In the genomic region with DNA sequence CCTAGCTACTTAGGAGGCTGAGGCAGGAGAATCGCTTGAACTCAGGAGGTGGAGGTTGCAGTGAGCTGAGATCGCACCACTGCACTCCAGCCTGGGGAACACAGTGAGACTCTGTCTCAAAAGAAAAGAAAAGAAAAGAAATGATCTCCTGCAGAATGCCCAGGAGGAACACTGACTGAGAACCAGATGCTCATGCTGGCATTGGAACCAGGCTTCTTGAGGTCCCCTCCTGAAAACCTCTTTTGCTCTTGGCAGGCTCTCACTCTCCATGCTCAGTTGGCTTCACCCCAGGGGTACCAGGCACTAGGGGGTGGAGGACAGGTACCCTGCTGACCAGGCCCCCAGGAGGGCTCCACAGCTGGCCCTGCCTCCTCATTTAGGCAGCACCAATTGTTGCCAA, we compare ENCODE assay signal across 1 cellular context.
TF ChIP-seq lines count a peak whose summit lies in the region.

No MANE protein-coding gene starts in this region.

TF ChIP-seq in K562, 482 proteins besides CTCF, POLR2A, EP300 and RAD21:
- TF ChIP-seq, protein P1, sequence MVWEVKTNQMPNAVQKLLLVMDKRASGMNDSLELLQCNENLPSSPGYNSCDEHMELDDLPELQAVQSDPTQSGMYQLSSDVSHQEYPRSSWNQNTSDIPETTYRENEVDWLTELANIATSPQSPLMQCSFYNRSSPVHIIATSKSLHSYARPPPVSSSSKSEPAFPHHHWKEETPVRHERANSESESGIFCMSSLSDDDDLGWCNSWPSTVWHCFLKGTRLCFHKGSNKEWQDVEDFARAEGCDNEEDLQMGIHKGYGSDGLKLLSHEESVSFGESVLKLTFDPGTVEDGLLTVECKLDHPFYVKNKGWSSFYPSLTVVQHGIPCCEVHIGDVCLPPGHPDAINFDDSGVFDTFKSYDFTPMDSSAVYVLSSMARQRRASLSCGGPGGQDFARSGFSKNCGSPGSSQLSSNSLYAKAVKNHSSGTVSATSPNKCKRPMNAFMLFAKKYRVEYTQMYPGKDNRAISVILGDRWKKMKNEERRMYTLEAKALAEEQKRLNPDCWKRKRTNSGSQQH (CRISPR knock-in tag; IDR thresholded peaks at IDR 0.05), result no peak
- TF ChIP-seq, protein P2, sequence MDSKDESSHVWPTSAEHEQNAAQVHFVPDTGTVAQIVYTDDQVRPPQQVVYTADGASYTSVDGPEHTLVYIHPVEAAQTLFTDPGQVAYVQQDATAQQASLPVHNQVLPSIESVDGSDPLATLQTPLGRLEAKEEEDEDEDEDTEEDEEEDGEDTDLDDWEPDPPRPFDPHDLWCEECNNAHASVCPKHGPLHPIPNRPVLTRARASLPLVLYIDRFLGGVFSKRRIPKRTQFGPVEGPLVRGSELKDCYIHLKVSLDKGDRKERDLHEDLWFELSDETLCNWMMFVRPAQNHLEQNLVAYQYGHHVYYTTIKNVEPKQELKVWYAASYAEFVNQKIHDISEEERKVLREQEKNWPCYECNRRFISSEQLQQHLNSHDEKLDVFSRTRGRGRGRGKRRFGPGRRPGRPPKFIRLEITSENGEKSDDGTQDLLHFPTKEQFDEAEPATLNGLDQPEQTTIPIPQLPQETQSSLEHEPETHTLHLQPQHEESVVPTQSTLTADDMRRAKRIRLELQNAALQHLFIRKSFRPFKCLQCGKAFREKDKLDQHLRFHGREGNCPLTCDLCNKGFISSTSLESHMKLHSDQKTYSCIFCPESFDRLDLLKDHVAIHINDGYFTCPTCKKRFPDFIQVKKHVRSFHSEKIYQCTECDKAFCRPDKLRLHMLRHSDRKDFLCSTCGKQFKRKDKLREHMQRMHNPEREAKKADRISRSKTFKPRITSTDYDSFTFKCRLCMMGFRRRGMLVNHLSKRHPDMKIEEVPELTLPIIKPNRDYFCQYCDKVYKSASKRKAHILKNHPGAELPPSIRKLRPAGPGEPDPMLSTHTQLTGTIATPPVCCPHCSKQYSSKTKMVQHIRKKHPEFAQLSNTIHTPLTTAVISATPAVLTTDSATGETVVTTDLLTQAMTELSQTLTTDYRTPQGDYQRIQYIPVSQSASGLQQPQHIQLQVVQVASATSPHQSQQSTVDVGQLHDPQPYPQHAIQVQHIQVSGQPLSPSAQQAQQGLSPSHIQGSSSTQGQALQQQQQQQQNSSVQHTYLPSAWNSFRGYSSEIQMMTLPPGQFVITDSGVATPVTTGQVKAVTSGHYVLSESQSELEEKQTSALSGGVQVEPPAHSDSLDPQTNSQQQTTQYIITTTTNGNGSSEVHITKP (IDR thresholded peaks at IDR 0.05; ENCODE audit: partially characterized antibody), result peak; percentile 11
- no peak for TF ChIP-seq XRCC3 (IDR thresholded peaks at IDR 0.05)
- TF ChIP-seq RFX1 (IDR thresholded peaks at IDR 0.05), result no peak
